Comparison of ENCODE assay signal across 8 cellular contexts in genomic region chr9:35079041-35079425, GRCh38. TPM values are rescaled to one million over a fixed set of nuclear protein-coding genes. Genes with fewer than 3 reads are reported as not detected.
DNase-seq lines count a peak whose midpoint lies in the region; TF ChIP-seq lines count a peak whose summit lies in the region.

No MANE protein-coding gene starts in this region.

- peak overlapping the region; percentile 32 for H2AK5ac ChIP-seq in trophoblast cell (ENCODE audit: low read length)

- no peak overlapping the region for H2AFZ ChIP-seq in OCI-LY1 (ENCODE audit: low read length)
- peak overlapping the region; percentile 74 for H2AFZ ChIP-seq in trophoblast cell (ENCODE audit: insufficient read depth, low read length, poor library complexity)

- no peak overlapping the region for H2BK5ac ChIP-seq in trophoblast cell (ENCODE audit: low read depth, low read length, poor library complexity)

- peaks cover 8% of the 10 kb centered on the region; the same call in 1 of the 2 replicates for H3K79me2 ChIP-seq in OCI-LY1 (ENCODE audit: insufficient read depth, low read length)
- peaks cover 9% of the 10 kb centered on the region for H3K79me2 ChIP-seq in trophoblast cell (ENCODE audit: control insufficient read depth, insufficient read depth, low read length, poor library complexity)

- H3K36me3 ChIP-seq in OCI-LY1 (ENCODE audit: insufficient read depth, low read length), result peaks cover 30% of the 10 kb centered on the region; the same call in 1 of the 2 replicates
- no peaks in the 10 kb centered on the region for H3K36me3 ChIP-seq in endocrine pancreas (ENCODE audit: control insufficient read depth, insufficient read depth, low read length)
- peaks cover 28 to 32% of the 10 kb centered on the region in 2 experiments for H3K36me3 ChIP-seq in trophoblast cell (ENCODE audit: control insufficient read depth in 1 of 2, insufficient read depth in 2 of 2, low read length in 2 of 2)

- peaks cover 8% of the 10 kb centered on the region for H3K79me1 ChIP-seq in trophoblast cell (ENCODE audit: low read length)

- no peaks in the 10 kb centered on the region for H3F3A ChIP-seq in OCI-LY1 (ENCODE audit: insufficient read depth, low read length)

- H3K9ac ChIP-seq in OCI-LY1 (ENCODE audit: low read length) (peak overlapping the region; percentile 98), endocrine pancreas (ENCODE audit: control insufficient read depth, insufficient read depth, low read length) (peak overlapping the region; percentile 89), trophoblast cell (ENCODE audit: low read length) (peak overlapping the region; percentile 85)

- DNase-seq in DMS53 (lab: John Stamatoyannopoulos, UW), result peak; percentile 37
- DNase-seq in DMS53 treated with DMSO at 0.1 percent for 48 hours (lab: John Stamatoyannopoulos, UW; ENCODE audit: unreplicated experiment), result no peak
- DNase-seq in trophoblast cell, result no peak
- no peak for DNase-seq in NCI-H2196 (lab: John Stamatoyannopoulos, UW; ENCODE audit: unreplicated experiment)
- no peak for DNase-seq in medulla oblongata (ENCODE audit: extremely low spot score)
- DNase-seq in putamen (ENCODE audit: low spot score), result no peak

- no peak overlapping the region for H2BK12ac ChIP-seq in trophoblast cell (ENCODE audit: low read length)

- peak overlapping the region; percentile 53 for H4K91ac ChIP-seq in trophoblast cell (ENCODE audit: low read depth, low read length)

- peak overlapping the region; percentile 60 for H4K12ac ChIP-seq in trophoblast cell (ENCODE audit: low read depth, low read length)

- peak overlapping the region; percentile 73 for H3K18ac ChIP-seq in trophoblast cell (ENCODE audit: low read length)

- H3K9me2 ChIP-seq in OCI-LY1 (ENCODE audit: low read depth, low read length), result no peaks in the 10 kb centered on the region

- H3K4me2 ChIP-seq in OCI-LY1 (ENCODE audit: low read length) (peak overlapping the region; percentile 99), trophoblast cell (ENCODE audit: low read length) (peak overlapping the region; percentile 85)

- H3K27me3 ChIP-seq in OCI-LY1 (ENCODE audit: insufficient read depth, low read length) (no peaks in the 10 kb centered on the region), endocrine pancreas (ENCODE audit: control insufficient read depth, insufficient read depth, low read length) (no peaks in the 10 kb centered on the region), trophoblast cell (ENCODE audit: insufficient read depth, low read length) (no peaks in the 10 kb centered on the region)

- H4K20me1 ChIP-seq in OCI-LY1 (ENCODE audit: insufficient read depth, low read length), result no peaks in the 10 kb centered on the region

- H3K4me1 ChIP-seq in OCI-LY1 (ENCODE audit: insufficient read depth, low read length, severe bottlenecking), result peaks cover 24% of the 10 kb centered on the region
- H3K4me1 ChIP-seq in endocrine pancreas (ENCODE audit: control insufficient read depth, insufficient read depth, low read length), result peaks cover 3% of the 10 kb centered on the region
- H3K4me1 ChIP-seq in trophoblast cell (ENCODE audit: control insufficient read depth in 1 of 2, insufficient read depth in 2 of 2, low read length in 2 of 2), result peaks cover 10 to 13% of the 10 kb centered on the region in 2 experiments

- H3K23ac ChIP-seq in trophoblast cell (ENCODE audit: low read length), result no peak overlapping the region

- no peaks in the 10 kb centered on the region for H3K9me3 ChIP-seq in OCI-LY1 (ENCODE audit: low read length)
- H3K9me3 ChIP-seq in endocrine pancreas (ENCODE audit: control insufficient read depth, low read length), result no peaks in the 10 kb centered on the region
- no peaks in the 10 kb centered on the region for H3K9me3 ChIP-seq in trophoblast cell (ENCODE audit: insufficient read depth, low read depth, low read length)

- TF ChIP-seq CTCF in OCI-LY1 (IDR thresholded peaks at IDR 0.05; ENCODE audit: low read length), result no peak

- H2BK120ac ChIP-seq in trophoblast cell (ENCODE audit: insufficient read depth, low read length, poor library complexity), result peak overlapping the region; percentile 21

- H3K4me3 ChIP-seq in OCI-LY1 (ENCODE audit: low read depth, low read length, poor library complexity, severe bottlenecking) (peak overlapping the region; percentile 95), endocrine pancreas (ENCODE audit: control insufficient read depth, insufficient read depth, low read length) (peak overlapping the region; percentile 34), trophoblast cell (ENCODE audit: low read depth, low read length) (peak overlapping the region; percentile 84)

- WGBS in trophoblast cell (ENCODE audit: extremely low coverage, insufficient coverage, insufficient read length), result no CpG with 5 or more reads among the region's 10 CpGs

- H3K27ac ChIP-seq in OCI-LY1 (ENCODE audit: low read depth, low read length, poor library complexity, severe bottlenecking) (peak overlapping the region; percentile 78), trophoblast cell (ENCODE audit: low read depth, low read length) (peak overlapping the region; percentile 77)

- H4K8ac ChIP-seq in trophoblast cell (ENCODE audit: low read depth, low read length), result peak overlapping the region; percentile 63

- peak overlapping the region; percentile 76 for H3K14ac ChIP-seq in trophoblast cell (ENCODE audit: low read length)

- peak overlapping the region; percentile 72 for H3K4ac ChIP-seq in trophoblast cell (ENCODE audit: low read depth, low read length)

RNA-seq across cellular contexts. Expression of gene FANCG, which starts 0.7 kb away (rescaled TPM):
- 31.6 and 33.8 TPM in 2 replicates for polyA plus RNA-seq in trophoblast cell (2013)

RNA-seq across cellular contexts. Expression of gene VCP, which starts 6.6 kb away (rescaled TPM):
- polyA plus RNA-seq in trophoblast cell (2013), result 250 and 256 TPM in 2 replicates

RNA-seq across cellular contexts. Expression of gene PIGO, which starts 17.4 kb away (rescaled TPM):
- polyA plus RNA-seq in trophoblast cell (2013), result 14.0 and 14.6 TPM in 2 replicates

RNA-seq across cellular contexts. Expression of gene STOML2, which starts 23.9 kb away (rescaled TPM):
- polyA plus RNA-seq in trophoblast cell (2013), result 81.6 and 83.4 TPM in 2 replicates

RNA-seq across cellular contexts. Expression of gene ATOSB, which starts 36.6 kb away (rescaled TPM):
- 19.5 and 20.6 TPM in 2 replicates for polyA plus RNA-seq in trophoblast cell (2013)

Comparison
In these comparisons a context has a peak if more than half of its experiments do, and no peak if none do; other contexts are left out.
1. H3K4me3 ChIP-seq: peak in every context shown above with its lines; median percentile 95 in OCI-LY1; 84 in trophoblast cell; 34 in endocrine pancreas.